8 cellular contexts compared by ENCODE assay signal in genomic region chr7:142782922-142783900, GRCh38. TPM values are rescaled to one million over a fixed set of nuclear protein-coding genes. Genes with fewer than 3 reads are reported as not detected.
DNase-seq lines count a peak whose midpoint lies in the region; ATAC-seq and TF ChIP-seq lines count a peak whose summit lies in the region.

No MANE protein-coding gene starts in this region.

- no peak overlapping the region for H3K27ac ChIP-seq in prostate gland

- no peaks in the 10 kb centered on the region for H3K4me1 ChIP-seq in prostate gland (replicated peaks)

- no peaks in the 10 kb centered on the region for H3K36me3 ChIP-seq in prostate gland

- DNase-seq in 8988T (peak; percentile 50), NCI-H1436 treated with DMSO at 0.1 percent for 48 hours (lab: John Stamatoyannopoulos, UW) (peak; percentile 7), SW480 (ENCODE audit: low spot score) (peak; percentile 95), amniotic epithelial cell (ENCODE audit: low read depth) (peak; percentile 88), left ventricle myocardium superior (peak; percentile 89), prostate gland (ENCODE audit: low spot score) (peak; percentile 88)

- peak overlapping the region; percentile 7 to 20 for H3K4me3 ChIP-seq in prostate gland

- TF ChIP-seq CTCF in prostate gland (IDR thresholded peaks at IDR 0.05) = peak; percentile 80 to 96 (median 94)

- peak; percentile 94 for ATAC-seq in GM18502 (IDR thresholded peaks at IDR 0.05; ENCODE audit: poor library complexity, unreplicated experiment)
- peak; percentile 94 for ATAC-seq in HG02938 (IDR thresholded peaks at IDR 0.05; ENCODE audit: unreplicated experiment)
- ATAC-seq in left ventricle myocardium superior = peak; percentile 94

- WGBS in prostate gland = 7% methylated on average over 32 of the region's 32 CpGs

- no peaks in the 10 kb centered on the region for H3K9me3 ChIP-seq in prostate gland

- no peak for TF ChIP-seq POLR2A in prostate gland (IDR thresholded peaks at IDR 0.05)

- H3K27me3 ChIP-seq in prostate gland (replicated peaks; ENCODE audit: insufficient read depth) = no peaks in the 10 kb centered on the region

- intact Hi-C loops in left ventricle myocardium superior (cut with micrococcal nuclease) (loop anchor here (1.0 to 10.0 kb wide), 2 partner anchors 71 to 148 kb away; no protein-coding TSS in a partner anchor), prostate gland (cut with DNase I) (loop anchor here (10.0 kb wide), 2 partner anchors 148 to 178 kb away; no protein-coding TSS in a partner anchor)

RNA-seq across cellular contexts. Expression of gene PRSS2, which starts 12.4 kb away (rescaled TPM):
- not detected for total RNA-seq in left ventricle myocardium superior
- not detected for total RNA-seq in prostate gland

RNA-seq across cellular contexts. Expression of gene PRSS1, which starts 33.9 kb away (rescaled TPM):
- total RNA-seq in left ventricle myocardium superior = not detected
- not detected for total RNA-seq in prostate gland

Comparison
In these comparisons a context has a peak if more than half of its experiments do, and no peak if none do; other contexts are left out.
1. DNase-seq: peak in every context shown above with its lines; median percentile 95 in SW480; 89 in left ventricle myocardium superior; 88 in amniotic epithelial cell; 88 in prostate gland; 50 in 8988T; 7 in NCI-H1436 treated with DMSO at 0.1 percent for 48 hours.